In the genomic region with DNA sequence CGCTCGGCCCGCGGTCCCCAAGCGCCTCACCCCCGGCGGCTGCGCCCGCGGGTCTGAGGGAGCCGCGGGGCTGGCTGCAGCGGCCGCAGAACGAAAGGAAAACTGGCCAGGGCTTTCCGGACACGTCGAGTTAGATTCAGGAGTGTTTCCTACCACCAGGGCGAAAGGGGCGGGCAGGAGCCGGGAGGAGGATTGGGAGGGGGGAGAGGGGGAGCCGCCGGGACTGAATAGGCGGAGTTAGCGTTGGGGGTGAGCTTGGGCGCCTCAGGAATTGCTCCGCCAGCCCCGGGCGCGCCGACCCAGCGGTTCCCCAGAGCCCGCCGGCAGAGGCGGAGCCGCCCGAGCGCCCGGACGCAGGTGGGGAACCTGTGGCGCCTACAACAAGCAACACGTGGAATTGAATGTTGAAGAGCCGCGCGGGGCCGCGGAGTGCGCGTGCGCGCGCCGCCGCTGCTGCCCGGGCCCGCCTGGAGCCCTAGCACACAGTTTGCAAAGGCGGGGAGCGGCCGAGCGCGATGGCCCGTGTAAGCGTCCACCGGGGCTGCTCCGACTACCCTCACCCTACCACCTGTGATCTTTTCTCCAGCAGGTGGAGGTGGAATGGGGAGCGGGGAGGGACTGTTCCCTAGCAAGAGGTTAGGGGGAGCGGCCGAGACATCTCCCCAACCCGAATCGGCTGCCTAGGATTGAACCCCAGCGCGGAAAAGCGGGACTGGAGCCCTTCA, we compare ENCODE assay signal across 8 cellular contexts. TPM values are rescaled to one million over a fixed set of nuclear protein-coding genes. Genes with fewer than 3 reads are reported as not detected.
DNase-seq lines count a peak whose midpoint lies in the region; ATAC-seq, FAIRE-seq and TF ChIP-seq lines count a peak whose summit lies in the region.
"Had no signal": no experiment of that assay in that cellular context is flagged by ENCODE, and none has a peak within 500 bp of the region (broad histone marks: within the 10 kb centered on the region; RNA-seq: fewer than 3 reads in every experiment).

TSS of gene CADPS2 (minus strand) at position 104 of the 725 bp plus-strand sequence. CDS start 123 bp downstream, outside the sequence.

- H3K4me1 Mint-ChIP-seq in stimulated activated memory B cell treated with anti-CD40 and anti-IgM and Interleukin-4, amounts not matched to agents 10 μg/mL and 1 μg/mL and 100 μg/mL, for 72 hours: peaks cover 9% of the 10 kb centered on the region

- no peaks in the 10 kb centered on the region for H3K9me3 Mint-ChIP-seq in stimulated activated memory B cell treated with anti-CD40 and anti-IgM and Interleukin-4, amounts not matched to agents 10 μg/mL and 1 μg/mL and 100 μg/mL, for 72 hours

- H3K4me1 ChIP-seq in GM23248 (ENCODE audit: insufficient read depth): no peaks in the 10 kb centered on the region; the same call in 1 of the 2 replicates
- peaks cover 19% of the 10 kb centered on the region for H3K4me1 ChIP-seq in SJSA1 (replicated peaks)

- in situ Hi-C loops in GM23248 (cut with MboI): no loop called here
- in situ Hi-C loops in KBM-7 (cut with MboI; ENCODE audit: low pct_unique_long_range_greater_than_20kb, low sequenced_read_pairs): no loop called here

- H3K27me3 ChIP-seq in GM23248 (replicated peaks; ENCODE audit: insufficient read depth) (peaks cover 24% of the 10 kb centered on the region), SJSA1 (replicated peaks) (no peaks in the 10 kb centered on the region)

- H3F3A ChIP-seq in GM23248 (ENCODE audit: insufficient read depth): no peaks in the 10 kb centered on the region; the same call in 1 of the 2 replicates

- peak within 1 kb of the TSS; percentile 61 for H3K9ac ChIP-seq in GM23248

- peak within 1 kb of the TSS; percentile 76 for H3K4me2 ChIP-seq in GM23248 (ENCODE audit: unreplicated experiment)

- H4K20me1 ChIP-seq in GM23248 (ENCODE audit: insufficient read depth): no peaks in the 10 kb centered on the region

- peak; percentile 50 for ATAC-seq in stimulated activated memory B cell treated with anti-CD40 and anti-IgM and Interleukin-4, amounts not matched to agents 10 μg/mL and 1 μg/mL and 100 μg/mL, for 72 hours

- DNase-seq in GM12892 (ENCODE audit: insufficient read length) (peak; percentile 37), GM23248 (peak; percentile 81), KBM-7 (peak; percentile 85), SJSA1 (ENCODE audit: low read depth in 1 of 2, low spot score in 2 of 2) (peak; percentile 90 to 91), dermis microvascular lymphatic vessel endothelial cell (ENCODE audit: low read depth in 2 of 2) (peak; percentile 84 to 92), left kidney (ENCODE audit: low read depth, low spot score) (peak; percentile 96)

- peak within 1 kb of the TSS; percentile 50 for H3K4me3 Mint-ChIP-seq in stimulated activated memory B cell treated with anti-CD40 and anti-IgM and Interleukin-4, amounts not matched to agents 10 μg/mL and 1 μg/mL and 100 μg/mL, for 72 hours

- H3K9me3 ChIP-seq in GM23248 (ENCODE audit: low read depth): no peaks in the 10 kb centered on the region
- no peaks in the 10 kb centered on the region for H3K9me3 ChIP-seq in SJSA1 (replicated peaks)

- no peak for FAIRE-seq in GM12892 (lab: Jason Lieb, UNC)

- H3K4me3 ChIP-seq in GM23248 (peak within 1 kb of the TSS; percentile 77), SJSA1 (peak within 1 kb of the TSS; percentile 94)

- 1 to 2% methylated on average over 53 to 62 of the region's 73 CpGs for WGBS in GM23248 (ENCODE audit: low coverage in 1 of 2, low lambda C conversion rate in 2 of 2, missing lambda C conversion rate in 2 of 2), 2 experiments

- no peaks in the 10 kb centered on the region for H3K36me3 ChIP-seq in GM23248 (ENCODE audit: low read depth)
- peaks cover 8% of the 10 kb centered on the region for H3K36me3 ChIP-seq in SJSA1

- no peaks in the 10 kb centered on the region for H3K9me2 ChIP-seq in GM23248 (ENCODE audit: insufficient read depth)

- H3K27me3 Mint-ChIP-seq in stimulated activated memory B cell treated with anti-CD40 and anti-IgM and Interleukin-4, amounts not matched to agents 10 μg/mL and 1 μg/mL and 100 μg/mL, for 72 hours: peaks cover 50% of the 10 kb centered on the region

- no peaks in the 10 kb centered on the region for H3K79me2 ChIP-seq in GM23248 (ENCODE audit: insufficient read depth)

- H3K36me3 Mint-ChIP-seq in stimulated activated memory B cell treated with anti-CD40 and anti-IgM and Interleukin-4, amounts not matched to agents 10 μg/mL and 1 μg/mL and 100 μg/mL, for 72 hours: no peaks in the 10 kb centered on the region

- peak within 1 kb of the TSS; percentile 90 for H2AFZ ChIP-seq in GM23248

- TF ChIP-seq POLR2A in GM12892 (IDR thresholded peaks at IDR 0.05; ENCODE audit: low read depth, low read length): no peak

- H3K27ac Mint-ChIP-seq in stimulated activated memory B cell treated with anti-CD40 and anti-IgM and Interleukin-4, amounts not matched to agents 10 μg/mL and 1 μg/mL and 100 μg/mL, for 72 hours: no peak within 1 kb of the TSS

- H3K27ac ChIP-seq in GM23248 (no peak within 1 kb of the TSS), SJSA1 (peak within 1 kb of the TSS; percentile 73)

RNA-seq across cellular contexts. Expression of gene CADPS2, which starts in this region (rescaled TPM):
- not detected for polyA plus RNA-seq in GM12892 (2012; ENCODE audit: missing spikeins)
- total RNA-seq in GM23248 (2014; rRNA removed; shearing (Covaris generic)): 0.13 and 0.43 TPM in 2 replicates
- 0.06 and 0.18 TPM in 2 replicates for polyA plus RNA-seq in GM23248 (2016; fragmentation: Nextera tagmentation; extraction: Ambion mirVana)
- total RNA-seq in SJSA1 (2014; rRNA removed; shearing (Covaris generic)): 16.1 and 16.6 TPM in 2 replicates
- 49.0 and 49.2 TPM in 2 replicates for total RNA-seq in dermis microvascular lymphatic vessel endothelial cell
- total RNA-seq: mononuclear cell had no signal

Comparison
In these comparisons a context has a peak if more than half of its experiments do, and no peak if none do; other contexts are left out.
1. RNA of gene CADPS2 (total RNA-seq): 49.0 to 49.2 TPM in dermis microvascular lymphatic vessel endothelial cell and 16.1 to 16.6 TPM in SJSA1; 0.13 to 0.43 TPM in GM23248; every median in the first group is over 10 times any median in the second.
2. Peak in DNase-seq, H3K4me3 ChIP-seq, H3K9ac ChIP-seq and H3K4me2 ChIP-seq in GM23248; RNA of the gene not detected or under 1 TPM.
3. DNase-seq: peak in every context shown above with its lines; median percentile 96 in left kidney; 90 in SJSA1; 88 in dermis microvascular lymphatic vessel endothelial cell; 85 in KBM-7; 81 in GM23248; 37 in GM12892.